8 cellular contexts compared by ENCODE assay signal in the genomic region with DNA sequence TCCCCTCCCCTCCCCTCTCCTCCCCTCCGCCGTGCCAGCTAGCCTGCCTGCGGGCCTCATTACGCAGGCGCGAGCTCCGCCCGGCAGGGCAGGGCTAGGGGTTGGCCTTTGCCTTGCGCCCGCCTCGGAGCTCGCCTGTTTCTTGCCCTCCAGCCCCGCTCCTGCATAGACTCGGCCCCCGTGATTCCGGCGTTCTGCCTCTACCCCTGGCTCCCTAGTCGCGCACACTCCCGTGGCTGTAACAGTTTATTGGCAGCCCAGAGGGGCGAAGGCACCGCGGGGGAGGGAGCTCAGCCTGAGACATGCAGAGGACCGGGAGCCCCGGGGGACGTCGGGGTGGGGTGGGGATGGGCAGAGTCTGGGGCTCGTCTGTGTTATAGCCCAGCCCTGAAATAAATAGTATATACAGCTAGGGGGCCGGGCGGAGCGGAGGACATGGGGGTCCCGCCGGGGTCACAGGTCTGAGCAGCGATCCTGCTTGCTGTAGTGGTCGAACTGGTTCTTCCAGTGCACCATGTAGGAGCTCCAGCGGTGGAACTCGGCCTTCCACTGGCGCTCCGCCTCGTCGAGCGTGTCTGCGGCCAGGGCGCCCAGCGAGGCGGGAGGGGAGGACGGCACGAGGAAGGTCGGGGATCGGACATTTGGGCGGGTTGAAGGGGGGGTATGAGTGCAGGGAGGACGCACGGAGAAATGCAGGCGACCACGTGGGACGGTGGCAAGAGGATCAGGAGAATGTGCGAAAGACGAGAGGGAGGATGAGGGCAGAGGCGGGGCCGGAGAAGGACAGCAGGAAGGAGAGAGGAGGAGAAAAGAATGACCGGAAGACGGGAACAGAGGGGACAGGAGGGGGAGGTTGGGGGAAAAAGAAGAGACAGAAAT. TPM values are rescaled to one million over a fixed set of nuclear protein-coding genes. Genes with fewer than 3 reads are reported as not detected.
DNase-seq lines count a peak whose midpoint lies in the region; ATAC-seq and TF ChIP-seq lines count a peak whose summit lies in the region.

No MANE protein-coding gene starts in this region.

- H3K4me1 ChIP-seq in thoracic aorta (ENCODE audit: control insufficient read depth in 1 of 2, low read depth in 2 of 2): peaks cover 12 to 35% of the 10 kb centered on the region in 2 donors

- no peaks in the 10 kb centered on the region for H3K9me3 ChIP-seq in thoracic aorta

- peaks cover 33% of the 10 kb centered on the region for H3K4me1 Mint-ChIP-seq in osteocyte (ENCODE audit: unreplicated experiment)

- H3K4me3 Mint-ChIP-seq in osteocyte (ENCODE audit: unreplicated experiment): peak overlapping the region; percentile 86

- intact Hi-C loops in head of caudate nucleus (cut with DNase I): loop anchor here (5.0 to 10.0 kb wide), 2 partner anchors 167 to 245 kb away; no protein-coding TSS in a partner anchor

- no peaks in the 10 kb centered on the region for H3K9me3 Mint-ChIP-seq in activated naive CD4-positive, alpha-beta T cell treated with anti-CD3 and anti-CD28 coated beads, Interleukin-2, amount 50 U/mL, for 72 hours
- no peaks in the 10 kb centered on the region for H3K9me3 Mint-ChIP-seq in osteocyte (ENCODE audit: unreplicated experiment)

- peaks cover 32% of the 10 kb centered on the region for H3K36me3 ChIP-seq in thoracic aorta

- no peaks in the 10 kb centered on the region for H3K27me3 Mint-ChIP-seq in osteocyte (ENCODE audit: unreplicated experiment)

- H3K27ac Mint-ChIP-seq in activated naive CD4-positive, alpha-beta T cell treated with anti-CD3 and anti-CD28 coated beads, Interleukin-2, amount 50 U/mL, for 72 hours: peak overlapping the region; percentile 51 to 65
- H3K27ac Mint-ChIP-seq in osteocyte (ENCODE audit: unreplicated experiment): peak overlapping the region; percentile 94

- peak; percentile 91 for ATAC-seq in SK-N-SH treated with all-trans-retinoic acid at 6 μM for 48 hours
- ATAC-seq in activated naive CD4-positive, alpha-beta T cell treated with anti-CD3 and anti-CD28 coated beads, Interleukin-2, amount 50 U/mL, for 72 hours: peak; percentile 89 to 90
- peak; percentile 77 for ATAC-seq in thoracic aorta (ENCODE audit: insufficient number of reproducible peaks, low FRiP score, low read depth)

- H3K27me3 ChIP-seq in thoracic aorta (replicated peaks; ENCODE audit: insufficient read depth): no peaks in the 10 kb centered on the region

- no peak for TF ChIP-seq CTCF in HFF-Myc (IDR thresholded peaks at IDR 0.05; ENCODE audit: low read depth, low read length, missing control alignments)
- TF ChIP-seq CTCF in osteocyte (IDR thresholded peaks at IDR 0.05): no peak
- TF ChIP-seq CTCF in thoracic aorta (IDR thresholded peaks at IDR 0.05): no peak

- H3K4me3 ChIP-seq in HFF-Myc (replicated peaks; ENCODE audit: low read depth, low read length) (peak overlapping the region; percentile 77), thoracic aorta (peak overlapping the region; percentile 94)

- H3K27ac ChIP-seq in thoracic aorta: peak overlapping the region; percentile 70 to 84

- H3K36me3 Mint-ChIP-seq in activated naive CD4-positive, alpha-beta T cell treated with anti-CD3 and anti-CD28 coated beads, Interleukin-2, amount 50 U/mL, for 72 hours: peaks cover 12 to 33% of the 10 kb centered on the region in 2 donors
- H3K36me3 Mint-ChIP-seq in osteocyte (ENCODE audit: unreplicated experiment): peaks cover 34% of the 10 kb centered on the region

- peak; percentile 100 for DNase-seq in GM03348 (ENCODE audit: low spot score)
- DNase-seq in HFF-Myc (ENCODE audit: extremely low read depth, low read depth): peak; percentile 76
- DNase-seq in NCI-H1105 (lab: John Stamatoyannopoulos, UW): peak; percentile 94
- peak; percentile 92 to 93 for DNase-seq in activated naive CD4-positive, alpha-beta T cell treated with anti-CD3 and anti-CD28 coated beads, Interleukin-2, amount 50 U/mL, for 72 hours (ENCODE audit: low spot score in 2 of 2)
- DNase-seq in head of caudate nucleus: peak; percentile 86 to 99 (median 96)
- DNase-seq in osteocyte (ENCODE audit: extremely low spot score, unreplicated experiment): peak; percentile 96
- DNase-seq in thoracic aorta (ENCODE audit: low spot score): peak; percentile 61

TF ChIP-seq in SK-N-SH treated with all-trans-retinoic acid at 6 μM for 48 hours, 23 proteins besides CTCF, POLR2A, EP300 and RAD21:
- no peak for TF ChIP-seq GLIS3 (CRISPR knock-in tag; IDR thresholded peaks at IDR 0.05)
- TF ChIP-seq ARNTL (CRISPR knock-in tag; IDR thresholded peaks at IDR 0.05; ENCODE audit: borderline replicate concordance, low read depth): no peak
- TF ChIP-seq, protein P1, sequence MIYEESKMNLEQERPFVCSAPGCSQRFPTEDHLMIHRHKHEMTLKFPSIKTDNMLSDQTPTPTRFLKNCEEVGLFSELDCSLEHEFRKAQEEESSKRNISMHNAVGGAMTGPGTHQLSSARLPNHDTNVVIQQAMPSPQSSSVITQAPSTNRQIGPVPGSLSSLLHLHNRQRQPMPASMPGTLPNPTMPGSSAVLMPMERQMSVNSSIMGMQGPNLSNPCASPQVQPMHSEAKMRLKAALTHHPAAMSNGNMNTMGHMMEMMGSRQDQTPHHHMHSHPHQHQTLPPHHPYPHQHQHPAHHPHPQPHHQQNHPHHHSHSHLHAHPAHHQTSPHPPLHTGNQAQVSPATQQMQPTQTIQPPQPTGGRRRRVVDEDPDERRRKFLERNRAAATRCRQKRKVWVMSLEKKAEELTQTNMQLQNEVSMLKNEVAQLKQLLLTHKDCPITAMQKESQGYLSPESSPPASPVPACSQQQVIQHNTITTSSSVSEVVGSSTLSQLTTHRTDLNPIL (CRISPR knock-in tag; IDR thresholded peaks at IDR 0.05; ENCODE audit: low read depth): no peak
- no peak for TF ChIP-seq OSR1 (CRISPR knock-in tag; IDR thresholded peaks at IDR 0.05)
- TF ChIP-seq TCF4 (CRISPR knock-in tag; IDR thresholded peaks at IDR 0.05; ENCODE audit: borderline replicate concordance): no peak
- no peak for TF ChIP-seq ZNF565 (CRISPR knock-in tag; conservative IDR thresholded peaks at IDR 0.05; ENCODE audit: low read depth)
- TF ChIP-seq ISL1 (CRISPR knock-in tag; IDR thresholded peaks at IDR 0.05): no peak
- no peak for TF ChIP-seq ZFP30 (CRISPR knock-in tag; IDR thresholded peaks at IDR 0.05)
- TF ChIP-seq CSDC2 (CRISPR knock-in tag; IDR thresholded peaks at IDR 0.05): no peak
- no peak for TF ChIP-seq ZFP3 (CRISPR knock-in tag; IDR thresholded peaks at IDR 0.05)
- TF ChIP-seq SNAI2 (CRISPR knock-in tag; IDR thresholded peaks at IDR 0.05): no peak
- TF ChIP-seq, protein P2, sequence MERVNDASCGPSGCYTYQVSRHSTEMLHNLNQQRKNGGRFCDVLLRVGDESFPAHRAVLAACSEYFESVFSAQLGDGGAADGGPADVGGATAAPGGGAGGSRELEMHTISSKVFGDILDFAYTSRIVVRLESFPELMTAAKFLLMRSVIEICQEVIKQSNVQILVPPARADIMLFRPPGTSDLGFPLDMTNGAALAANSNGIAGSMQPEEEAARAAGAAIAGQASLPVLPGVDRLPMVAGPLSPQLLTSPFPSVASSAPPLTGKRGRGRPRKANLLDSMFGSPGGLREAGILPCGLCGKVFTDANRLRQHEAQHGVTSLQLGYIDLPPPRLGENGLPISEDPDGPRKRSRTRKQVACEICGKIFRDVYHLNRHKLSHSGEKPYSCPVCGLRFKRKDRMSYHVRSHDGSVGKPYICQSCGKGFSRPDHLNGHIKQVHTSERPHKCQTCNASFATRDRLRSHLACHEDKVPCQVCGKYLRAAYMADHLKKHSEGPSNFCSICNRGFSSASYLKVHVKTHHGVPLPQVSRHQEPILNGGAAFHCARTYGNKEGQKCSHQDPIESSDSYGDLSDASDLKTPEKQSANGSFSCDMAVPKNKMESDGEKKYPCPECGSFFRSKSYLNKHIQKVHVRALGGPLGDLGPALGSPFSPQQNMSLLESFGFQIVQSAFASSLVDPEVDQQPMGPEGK (CRISPR knock-in tag; IDR thresholded peaks at IDR 0.05; ENCODE audit: borderline replicate concordance): no peak
- TF ChIP-seq, protein P3, sequence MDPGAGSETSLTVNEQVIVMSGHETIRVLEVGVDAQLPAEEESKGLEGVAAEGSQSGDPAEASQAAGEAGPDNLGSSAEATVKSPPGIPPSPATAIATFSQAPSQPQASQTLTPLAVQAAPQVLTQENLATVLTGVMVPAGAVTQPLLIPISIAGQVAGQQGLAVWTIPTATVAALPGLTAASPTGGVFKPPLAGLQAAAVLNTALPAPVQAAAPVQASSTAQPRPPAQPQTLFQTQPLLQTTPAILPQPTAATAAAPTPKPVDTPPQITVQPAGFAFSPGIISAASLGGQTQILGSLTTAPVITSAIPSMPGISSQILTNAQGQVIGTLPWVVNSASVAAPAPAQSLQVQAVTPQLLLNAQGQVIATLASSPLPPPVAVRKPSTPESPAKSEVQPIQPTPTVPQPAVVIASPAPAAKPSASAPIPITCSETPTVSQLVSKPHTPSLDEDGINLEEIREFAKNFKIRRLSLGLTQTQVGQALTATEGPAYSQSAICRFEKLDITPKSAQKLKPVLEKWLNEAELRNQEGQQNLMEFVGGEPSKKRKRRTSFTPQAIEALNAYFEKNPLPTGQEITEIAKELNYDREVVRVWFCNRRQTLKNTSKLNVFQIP (CRISPR knock-in tag; IDR thresholded peaks at IDR 0.05; ENCODE audit: borderline replicate concordance, low read depth): no peak
- TF ChIP-seq ZNF8 (CRISPR knock-in tag; IDR thresholded peaks at IDR 0.05): no peak

RNA-seq across cellular contexts. Expression of a gene that starts 0.5 kb away (rescaled TPM):
- total RNA-seq in activated naive CD4-positive, alpha-beta T cell treated with anti-CD3 and anti-CD28 coated beads, Interleukin-2, amount 50 U/mL, for 72 hours: 1 to 10 TPM in 1 of 2 donors, under 1 TPM in 1; 0.77 to 2.4 TPM
- total RNA-seq in osteocyte (2.9 and 3.7 TPM in 2 replicates), thoracic aorta (1 to 10 TPM; 2.7 to 4.1 TPM)

RNA-seq across cellular contexts. Expression of a gene that starts 5.7 kb away (rescaled TPM):
- under 1 TPM in 1 of 2 donors, not detected in 1; 0.12 TPM for total RNA-seq in activated naive CD4-positive, alpha-beta T cell treated with anti-CD3 and anti-CD28 coated beads, Interleukin-2, amount 50 U/mL, for 72 hours
- 1.5 and 2.2 TPM in 2 replicates for total RNA-seq in osteocyte
- 1 to 10 TPM; 3.7 to 5.1 TPM for total RNA-seq in thoracic aorta

RNA-seq across cellular contexts. Expression of a gene that starts 15.1 kb away (rescaled TPM):
- total RNA-seq in activated naive CD4-positive, alpha-beta T cell treated with anti-CD3 and anti-CD28 coated beads, Interleukin-2, amount 50 U/mL, for 72 hours: 100 to 1,000 TPM; 205 to 242 TPM
- total RNA-seq in osteocyte (159 and 162 TPM in 2 replicates), thoracic aorta (100 to 1,000 TPM; 109 TPM)

RNA-seq across cellular contexts. Expression of a gene that starts 22.8 kb away (rescaled TPM):
- total RNA-seq in activated naive CD4-positive, alpha-beta T cell treated with anti-CD3 and anti-CD28 coated beads, Interleukin-2, amount 50 U/mL, for 72 hours: 10 to 100 TPM; 34.4 to 39.2 TPM
- total RNA-seq in osteocyte: 123 and 126 TPM in 2 replicates
- total RNA-seq in thoracic aorta: 100 to 1,000 TPM in 1 of 2 donors, 10 to 100 TPM in 1; 71.9 to 103 TPM

RNA-seq across cellular contexts. Expression of a gene that starts 37.5 kb away (rescaled TPM):
- 10 to 100 TPM; 16.7 to 27.7 TPM for total RNA-seq in activated naive CD4-positive, alpha-beta T cell treated with anti-CD3 and anti-CD28 coated beads, Interleukin-2, amount 50 U/mL, for 72 hours
- total RNA-seq in osteocyte (32.1 and 32.4 TPM in 2 replicates), thoracic aorta (10 to 100 TPM; 20.0 to 25.2 TPM)

Comparison
In these comparisons a context has a peak if more than half of its experiments do, and no peak if none do; other contexts are left out.
1. Peak in every context shown above with its lines: DNase-seq, ATAC-seq, H3K4me3 ChIP-seq and H3K27ac ChIP-seq.